9 cellular contexts compared by ENCODE assay signal in genomic region chr22:25420471-25420924, GRCh38.
DNase-seq lines count a peak whose midpoint lies in the region; ATAC-seq and TF ChIP-seq lines count a peak whose summit lies in the region.
"Had no signal": no experiment of that assay in that cellular context is flagged by ENCODE, and none has a peak within 500 bp of the region (broad histone marks: within the 10 kb centered on the region; RNA-seq: fewer than 3 reads in every experiment).

No MANE protein-coding gene starts in this region.

- TF ChIP-seq CTCF in WTC11 (IDR thresholded peaks at IDR 0.05) (no peak), suprapubic skin (IDR thresholded peaks at IDR 0.05) (no peak)

- peaks cover 57% of the 10 kb centered on the region for H3K27me3 Mint-ChIP-seq in activated T-cell treated with anti-CD3 and anti-CD28 coated beads, Interleukin-2, amount 50 U/mL, for 4 hours (ENCODE audit: low read depth)
- H3K27me3 Mint-ChIP-seq in WTC11 (ENCODE audit: low read depth): peaks cover 52% of the 10 kb centered on the region

- POLR2A ChIA-PET in WTC11 (lab: Charles Lee): no interaction called here

- DNase-seq in activated T-cell treated with anti-CD3 and anti-CD28 coated beads, Interleukin-2, amount 50 U/mL, for 4 hours: no peak
- no peak for DNase-seq in activated T-cell treated with anti-CD3 and anti-CD28 coated beads, Interleukin-2, amount 50 U/mL, for 48 hours
- DNase-seq in WTC11 (ENCODE audit: low spot score) (no peak), suprapubic skin (ENCODE audit: low spot score in 2 of 2) (no peak), inferior parietal cortex (ENCODE audit: extremely low spot score) (no peak), posterior cingulate gyrus (no peak)
- DNase-seq: stimulated activated CD4-positive, alpha-beta T cell treated with anti-CD3 and anti-CD28 coated beads, Interleukin-4, amount 100 ng/mL, for 24 hours had no signal

- TF ChIP-seq POLR2A in suprapubic skin (IDR thresholded peaks at IDR 0.05): no peak

- H3K9me3 ChIP-seq in iPS-20b (ENCODE audit: insufficient read depth, low read depth, low read length) (no peaks in the 10 kb centered on the region), suprapubic skin (no peaks in the 10 kb centered on the region)

- H3K4me1 Mint-ChIP-seq in activated T-cell treated with anti-CD3 and anti-CD28 coated beads, Interleukin-2, amount 50 U/mL, for 4 hours (ENCODE audit: low read depth): peaks cover 22% of the 10 kb centered on the region
- H3K4me1 Mint-ChIP-seq in WTC11: peaks cover 16% of the 10 kb centered on the region

- H3K36me3 ChIP-seq in iPS-20b (ENCODE audit: insufficient read depth, low read depth, low read length) (no peaks in the 10 kb centered on the region), suprapubic skin (no peaks in the 10 kb centered on the region)

- H3K36me3 Mint-ChIP-seq in activated T-cell treated with anti-CD3 and anti-CD28 coated beads, Interleukin-2, amount 50 U/mL, for 4 hours (ENCODE audit: insufficient read depth): no peaks in the 10 kb centered on the region
- H3K36me3 Mint-ChIP-seq in WTC11: no peaks in the 10 kb centered on the region

- H3K9ac ChIP-seq in iPS-20b (ENCODE audit: low read depth, low read length): no peak overlapping the region

- H3K9me3 Mint-ChIP-seq in activated T-cell treated with anti-CD3 and anti-CD28 coated beads, Interleukin-2, amount 50 U/mL, for 4 hours: no peaks in the 10 kb centered on the region
- no peaks in the 10 kb centered on the region for H3K9me3 Mint-ChIP-seq in WTC11

- TF ChIP-seq EP300 in suprapubic skin (IDR thresholded peaks at IDR 0.05): no peak

- H3K4me3 ChIP-seq in iPS-20b (ENCODE audit: low read length) (peak overlapping the region; percentile 83; the same call in 1 of the 2 replicates), suprapubic skin (peak overlapping the region; percentile 47)

- 19% methylated on average over 13 of the region's 21 CpGs for WGBS in suprapubic skin

- no peak overlapping the region for H3K27ac Mint-ChIP-seq in WTC11

- CTCF ChIA-PET in WTC11 (lab: Charles Lee): interaction anchor here (1.1 kb wide), 1 partner anchor 28 kb away, joined by 3 read pairs; no protein-coding TSS in a partner anchor

- H3K27ac ChIP-seq in iPS-20b (ENCODE audit: low read length): no peak overlapping the region
- no peak overlapping the region for H3K27ac ChIP-seq in suprapubic skin

- peak overlapping the region; percentile 67 for H3K4me3 Mint-ChIP-seq in activated T-cell treated with anti-CD3 and anti-CD28 coated beads, Interleukin-2, amount 50 U/mL, for 4 hours
- H3K4me3 Mint-ChIP-seq in WTC11: peak overlapping the region; percentile 53

- intact Hi-C loops in posterior cingulate gyrus (cut with DNase I): no loop called here

- peak in 1 of 2 donors; percentile 10 for ATAC-seq in activated T-cell treated with anti-CD3 and anti-CD28 coated beads, Interleukin-2, amount 50 U/mL, for 4 hours
- ATAC-seq in WTC11 (no peak; the same call in 1 of the 2 replicates), HG03108 (IDR thresholded peaks at IDR 0.05; ENCODE audit: unreplicated experiment) (no peak)

- H3K27me3 ChIP-seq in iPS-20b (ENCODE audit: insufficient read depth, low read length) (peaks cover 75% of the 10 kb centered on the region), suprapubic skin (peaks cover 50% of the 10 kb centered on the region)

- peaks cover 6% of the 10 kb centered on the region for H3K4me1 ChIP-seq in iPS-20b (ENCODE audit: insufficient read depth, low read length)
- H3K4me1 ChIP-seq in suprapubic skin: peaks cover 32% of the 10 kb centered on the region

TF ChIP-seq in WTC11, 78 proteins besides CTCF, POLR2A, EP300 and RAD21:
- TF ChIP-seq FOXP4 (CRISPR knock-in tag; IDR thresholded peaks at IDR 0.05): no peak
- no peak for TF ChIP-seq ETV6 (CRISPR knock-in tag; IDR thresholded peaks at IDR 0.05)
- no peak for TF ChIP-seq ATF3 (CRISPR knock-in tag; conservative IDR thresholded peaks at IDR 0.05)
- TF ChIP-seq FOXJ3 (CRISPR knock-in tag; IDR thresholded peaks at IDR 0.05; ENCODE audit: borderline replicate concordance): no peak
- no peak for TF ChIP-seq TEAD1 (CRISPR knock-in tag; IDR thresholded peaks at IDR 0.05)
- no peak for TF ChIP-seq ZNF317 (CRISPR knock-in tag; IDR thresholded peaks at IDR 0.05; ENCODE audit: borderline replicate concordance, low read depth)
- TF ChIP-seq ZSCAN18 (CRISPR knock-in tag; IDR thresholded peaks at IDR 0.05): no peak
- no peak for TF ChIP-seq E2F4 (CRISPR knock-in tag; IDR thresholded peaks at IDR 0.05; ENCODE audit: borderline replicate concordance, low read depth)
- TF ChIP-seq MXD4 (CRISPR knock-in tag; IDR thresholded peaks at IDR 0.05; ENCODE audit: borderline replicate concordance): no peak
- no peak for TF ChIP-seq SMAD3 (CRISPR knock-in tag; IDR thresholded peaks at IDR 0.05; ENCODE audit: borderline replicate concordance)
